18 cellular contexts compared by ENCODE assay signal in the genomic region with DNA sequence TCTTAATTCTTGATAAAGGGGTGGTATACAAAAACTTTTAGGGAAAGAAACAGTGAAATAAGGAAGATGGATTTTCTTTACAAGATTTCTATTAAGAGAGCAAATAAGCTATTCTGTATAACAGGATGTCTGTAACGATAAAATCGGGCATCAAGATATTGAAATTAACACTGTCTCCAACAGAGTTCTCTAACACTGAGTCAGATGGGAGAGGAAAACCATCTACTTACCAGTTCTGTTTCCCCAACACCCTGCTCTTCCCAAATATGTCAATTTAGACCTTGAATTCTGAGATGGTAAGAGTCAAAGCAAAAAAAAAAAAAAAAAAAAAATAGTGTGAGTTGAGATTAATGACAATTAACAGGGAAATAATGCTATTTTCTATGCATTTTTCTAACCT. TPM values are rescaled to one million over a fixed set of nuclear protein-coding genes. Genes with fewer than 3 reads are reported as not detected.
DNase-seq lines count a peak whose midpoint lies in the region; ATAC-seq, FAIRE-seq and TF ChIP-seq lines count a peak whose summit lies in the region.
"Had no signal": no experiment of that assay in that cellular context is flagged by ENCODE, and none has a peak within 500 bp of the region (broad histone marks: within the 10 kb centered on the region; RNA-seq: fewer than 3 reads in every experiment).

No MANE protein-coding gene starts in this region.

- peaks cover 19% of the 10 kb centered on the region for H3K36me3 Mint-ChIP-seq in astrocyte (ENCODE audit: low read depth, unreplicated experiment)
- H3K36me3 Mint-ChIP-seq in activated CD8-positive, alpha-beta T cell treated with anti-CD3 and anti-CD28 coated beads, Interleukin-2, amount 10 ng/mL, durations not matched to agents 7 days and 5 days (ENCODE audit: low read depth) = peaks cover 29% of the 10 kb centered on the region

- peaks cover 6% of the 10 kb centered on the region for H3K79me1 ChIP-seq in mesenchymal stem cell (replicated peaks; ENCODE audit: low read length, poor library complexity, severe bottlenecking)

- H3K4me1 ChIP-seq in astrocyte (ENCODE audit: insufficient read depth, low read length) = peaks cover 10% of the 10 kb centered on the region
- H3K4me1 ChIP-seq in mesenchymal stem cell (ENCODE audit: control insufficient read depth, insufficient read depth, low read depth, low read length) = peaks cover 5% of the 10 kb centered on the region
- peaks cover 3 to 67% (median 62%) of the 10 kb centered on the region in 5 donors for H3K4me1 ChIP-seq in subcutaneous abdominal adipose tissue (ENCODE audit: control insufficient read depth in 5 of 5, insufficient read depth in 5 of 5, low read length in 5 of 5)
- peaks cover 32% of the 10 kb centered on the region for H3K4me1 ChIP-seq in PC-3 (ENCODE audit: insufficient read depth, low read length)

- H3K14ac ChIP-seq in mesenchymal stem cell (ENCODE audit: low read length in 2 of 2) = no peak overlapping the region

- no peak overlapping the region for H2BK120ac ChIP-seq in mesenchymal stem cell (ENCODE audit: low read depth, low read length)

- H2BK5ac ChIP-seq in mesenchymal stem cell (ENCODE audit: low read depth, low read length, poor library complexity, severe bottlenecking) = no peak overlapping the region

- POLR2A ChIA-PET in activated CD8-positive, alpha-beta T cell treated with anti-CD3 and anti-CD28 coated beads, Interleukin-2, amount 10 ng/mL, durations not matched to agents 7 days and 5 days (lab: Charles Lee) = no interaction called here
- POLR2A ChIA-PET in PC-3 (lab: Charles Lee; ENCODE audit: unreplicated experiment) = no interaction called here

- H3K23ac ChIP-seq in mesenchymal stem cell (ENCODE audit: low read length in 2 of 2) = no peak overlapping the region

- H3K27ac ChIP-seq in astrocyte (ENCODE audit: low read depth, low read length) (peak overlapping the region; percentile 23), mesenchymal stem cell (ENCODE audit: low read length, poor library complexity, severe bottlenecking) (no peak overlapping the region), subcutaneous abdominal adipose tissue (ENCODE audit: low read depth, low read length) (peak overlapping the region; percentile 84), PC-3 (ENCODE audit: low read length) (no peak overlapping the region)

- no CpG with 5 or more reads among the region's 2 CpGs for WGBS in mesenchymal stem cell

- H3K4ac ChIP-seq in mesenchymal stem cell (ENCODE audit: low read depth in 1 of 2, low read length in 2 of 2) = no peak overlapping the region

- H2AK5ac ChIP-seq in mesenchymal stem cell (ENCODE audit: low read length, severe bottlenecking) = no peak overlapping the region

- peaks cover 30% of the 10 kb centered on the region for H3K4me1 Mint-ChIP-seq in astrocyte (ENCODE audit: low read depth, unreplicated experiment)
- H3K4me1 Mint-ChIP-seq in activated CD8-positive, alpha-beta T cell treated with anti-CD3 and anti-CD28 coated beads, Interleukin-2, amount 10 ng/mL, durations not matched to agents 7 days and 5 days (ENCODE audit: low read depth) = peaks cover 21% of the 10 kb centered on the region

- H3K4me3 ChIP-seq in astrocyte (ENCODE audit: insufficient read depth, low read depth, low read length) = no peak overlapping the region
- peak overlapping the region in 1 of 2 experiments; percentile 63 for H3K4me3 ChIP-seq in mesenchymal stem cell (ENCODE audit: insufficient read depth in 1 of 2, low read depth in 1 of 2, low read length in 2 of 2)
- no peak overlapping the region for H3K4me3 ChIP-seq in subcutaneous abdominal adipose tissue (ENCODE audit: low read depth in 1 of 5, low read length in 5 of 5)
- H3K4me3 ChIP-seq in PC-3 (ENCODE audit: low read length) = no peak overlapping the region
- H3K4me3 ChIP-seq: body of pancreas, MG63 had no signal

- H4K91ac ChIP-seq in mesenchymal stem cell (ENCODE audit: low read length) = no peak overlapping the region

- H3K36me3 ChIP-seq in astrocyte (ENCODE audit: insufficient read depth, low read length) = no peaks in the 10 kb centered on the region
- peaks cover 4 to 6% of the 10 kb centered on the region in 2 experiments for H3K36me3 ChIP-seq in mesenchymal stem cell (ENCODE audit: control insufficient read depth in 1 of 2, insufficient read depth in 2 of 2, low read depth in 1 of 2, low read length in 2 of 2)
- no peaks in the 10 kb centered on the region for H3K36me3 ChIP-seq in subcutaneous abdominal adipose tissue (ENCODE audit: control insufficient read depth in 5 of 5, insufficient read depth in 5 of 5, low read length in 5 of 5)
- H3K36me3 ChIP-seq in PC-3 (ENCODE audit: low read depth, low read length) = peaks cover 22% of the 10 kb centered on the region

- peaks cover 10% of the 10 kb centered on the region for H3F3A ChIP-seq in PC-3 (ENCODE audit: low read length, unreplicated experiment)

- H3K9me3 ChIP-seq in astrocyte (ENCODE audit: insufficient read depth, low read depth, low read length) (no peaks in the 10 kb centered on the region), mesenchymal stem cell (ENCODE audit: control insufficient read depth, low read length) (no peaks in the 10 kb centered on the region), subcutaneous abdominal adipose tissue (ENCODE audit: control insufficient read depth in 5 of 5, low read length in 5 of 5) (peaks cover 0 to 3% (median 0%) of the 10 kb centered on the region in 5 donors), PC-3 (ENCODE audit: low read length) (no peaks in the 10 kb centered on the region)
- H3K9me3 ChIP-seq: body of pancreas, MG63 had no signal

- ATAC-seq in activated CD8-positive, alpha-beta T cell treated with anti-CD3 and anti-CD28 coated beads, Interleukin-2, amount 10 ng/mL, durations not matched to agents 7 days and 5 days = no peak
- ATAC-seq in PC-3 = no peak
- ATAC-seq: activated naive CD4-positive, alpha-beta T cell treated with anti-CD3 and anti-CD28 coated beads, Interleukin-2, amount 50 U/mL, for 72 hours; activated T-cell treated with anti-CD3 and anti-CD28 coated beads, Interleukin-2, amount 50 U/mL, for 72 hours; body of pancreas had no signal

- DNase-seq in EH (ENCODE audit: low read depth) (peak; percentile 25), astrocyte (ENCODE audit: low read depth) (no peak), mesenchymal stem cell (no peak), NCI-H1105 (lab: John Stamatoyannopoulos, UW) (no peak), PC-3 (no peak), NCI-H2081 (lab: John Stamatoyannopoulos, UW) (no peak)
- DNase-seq in activated CD8-positive, alpha-beta T cell treated with anti-CD3 and anti-CD28 coated beads, Interleukin-2, amount 10 ng/mL, durations not matched to agents 7 days and 5 days = no peak
- DNase-seq: activated CD4-positive, CD25-positive, alpha-beta regulatory T cell; activated T-cell treated with anti-CD3 and anti-CD28 coated beads, Interleukin-2, amount 50 U/mL, for 72 hours; body of pancreas; DND-41; effector CD4-positive, alpha-beta T cell; MG63; NCI-H187; stimulated activated CD4-positive, alpha-beta T cell treated with anti-CD3 and anti-CD28 coated beads, Interleukin-2, amount 100 ng/mL, for 24 hours had no signal

- no TSS peak for BruUV-seq in PC-3 (replicated peaks; lab: Mats Ljungman, UMichigan)

- no peak overlapping the region for H3K4me3 Mint-ChIP-seq in astrocyte (ENCODE audit: unreplicated experiment)
- no peak overlapping the region for H3K4me3 Mint-ChIP-seq in activated CD8-positive, alpha-beta T cell treated with anti-CD3 and anti-CD28 coated beads, Interleukin-2, amount 10 ng/mL, durations not matched to agents 7 days and 5 days
- H3K4me3 Mint-ChIP-seq: activated T-cell treated with anti-CD3 and anti-CD28 coated beads, Interleukin-2, amount 50 U/mL, for 72 hours; T-helper 2 cell treated with Interferon-gamma antibody and Interleukin-4, amounts not matched to agents 5 μg/mL and 100 μg/mL, for 36 hours had no signal

- H3K79me2 ChIP-seq in astrocyte (ENCODE audit: insufficient read depth, low read length) (peaks cover 95% of the 10 kb centered on the region), PC-3 (ENCODE audit: low read length) (peaks cover 98% of the 10 kb centered on the region)

- H3K4me2 ChIP-seq in astrocyte (ENCODE audit: low read length) = peak overlapping the region; percentile 13
- no peak overlapping the region for H3K4me2 ChIP-seq in mesenchymal stem cell (ENCODE audit: low read length, poor library complexity, severe bottlenecking)
- H3K4me2 ChIP-seq in PC-3 (ENCODE audit: low read length) = no peak overlapping the region

- no peaks in the 10 kb centered on the region for H3K9me2 ChIP-seq in PC-3 (replicated peaks; ENCODE audit: low read length)

- H4K8ac ChIP-seq in mesenchymal stem cell (ENCODE audit: low read length) = no peak overlapping the region

- no peak overlapping the region for H2BK15ac ChIP-seq in mesenchymal stem cell (ENCODE audit: low read depth, poor library complexity, severe bottlenecking)

- H2BK12ac ChIP-seq in mesenchymal stem cell (ENCODE audit: low read length in 2 of 2) = no peak overlapping the region

- H4K20me1 ChIP-seq in astrocyte (ENCODE audit: insufficient read depth, low read length) (peaks cover 88% of the 10 kb centered on the region), PC-3 (ENCODE audit: low read length) (peaks cover 22% of the 10 kb centered on the region; the same call in 1 of the 2 replicates)

- intact Hi-C loops in PC-3 (cut with micrococcal nuclease) = loop anchor here (5.0 kb wide), 1 partner anchor 79 kb away; no protein-coding TSS in a partner anchor

- no peak overlapping the region for H2AFZ ChIP-seq in astrocyte (ENCODE audit: low read depth, low read length)
- no peak overlapping the region for H2AFZ ChIP-seq in mesenchymal stem cell (ENCODE audit: low read depth, low read length)
- H2AFZ ChIP-seq in PC-3 (ENCODE audit: low read length) = no peak overlapping the region

- no peak overlapping the region for H3K27ac Mint-ChIP-seq in astrocyte (ENCODE audit: unreplicated experiment)
- H3K27ac Mint-ChIP-seq in activated CD8-positive, alpha-beta T cell treated with anti-CD3 and anti-CD28 coated beads, Interleukin-2, amount 10 ng/mL, durations not matched to agents 7 days and 5 days = no peak overlapping the region
- H3K27ac Mint-ChIP-seq: activated naive CD4-positive, alpha-beta T cell treated with anti-CD3 and anti-CD28 coated beads, Interleukin-2, amount 50 U/mL, for 72 hours; activated T-cell treated with anti-CD3 and anti-CD28 coated beads, Interleukin-2, amount 50 U/mL, for 72 hours; T-helper 2 cell treated with Interferon-gamma antibody and Interleukin-4, amounts not matched to agents 5 μg/mL and 100 μg/mL, for 36 hours had no signal

- CTCF ChIA-PET in activated CD8-positive, alpha-beta T cell treated with anti-CD3 and anti-CD28 coated beads, Interleukin-2, amount 10 ng/mL, durations not matched to agents 7 days and 5 days (lab: Charles Lee) = interaction anchor here (0.7 kb wide), 1 partner anchor 93 kb away, joined by 3 read pairs; no protein-coding TSS in a partner anchor
- CTCF ChIA-PET in PC-3 (lab: Charles Lee) = no interaction called here

- TF ChIP-seq CTCF in astrocyte (IDR thresholded peaks at IDR 0.05; ENCODE audit: insufficient read depth, low read depth, low read length) = no peak
- TF ChIP-seq CTCF in PC-3 (conservative IDR thresholded peaks at IDR 0.05; ENCODE audit: low read depth, low read length) = no peak

- H3K27me3 Mint-ChIP-seq in astrocyte (ENCODE audit: low read depth, unreplicated experiment) = no peaks in the 10 kb centered on the region
- H3K27me3 Mint-ChIP-seq in activated CD8-positive, alpha-beta T cell treated with anti-CD3 and anti-CD28 coated beads, Interleukin-2, amount 10 ng/mL, durations not matched to agents 7 days and 5 days (ENCODE audit: low read depth) = no peaks in the 10 kb centered on the region

- no peak for FAIRE-seq in astrocyte (lab: Jason Lieb, UNC)

- H3K18ac ChIP-seq in mesenchymal stem cell (ENCODE audit: low read depth in 1 of 2, low read length in 2 of 2) = no peak overlapping the region

- H3K9ac ChIP-seq in astrocyte (ENCODE audit: low read length) (no peak overlapping the region), mesenchymal stem cell (ENCODE audit: low read length) (peak overlapping the region; percentile 81), subcutaneous abdominal adipose tissue (ENCODE audit: low read length in 5 of 5) (peak overlapping the region in 1 of 5 donors; percentile 72), PC-3 (ENCODE audit: low read length) (no peak overlapping the region)

- H3K27me3 ChIP-seq in astrocyte (ENCODE audit: insufficient read depth, low read length) = no peaks in the 10 kb centered on the region
- no peaks in the 10 kb centered on the region for H3K27me3 ChIP-seq in mesenchymal stem cell (ENCODE audit: control insufficient read depth in 1 of 2, insufficient read depth in 1 of 2, low read length in 2 of 2)
- H3K27me3 ChIP-seq in subcutaneous abdominal adipose tissue (ENCODE audit: control insufficient read depth in 5 of 5, insufficient read depth in 4 of 5, low read length in 5 of 5) = no peaks in the 10 kb centered on the region
- H3K27me3 ChIP-seq in PC-3 (ENCODE audit: low read length) = no peaks in the 10 kb centered on the region
- H3K27me3 ChIP-seq: body of pancreas, MG63 had no signal

- peaks cover 2% of the 10 kb centered on the region for H3K9me3 Mint-ChIP-seq in astrocyte (ENCODE audit: unreplicated experiment)
- peaks cover 17% of the 10 kb centered on the region for H3K9me3 Mint-ChIP-seq in activated CD8-positive, alpha-beta T cell treated with anti-CD3 and anti-CD28 coated beads, Interleukin-2, amount 10 ng/mL, durations not matched to agents 7 days and 5 days (ENCODE audit: insufficient read depth)

RNA-seq across cellular contexts. Expression of a gene that starts 23.0 kb away (rescaled TPM):
- total RNA-seq in astrocyte (36.9 and 44.7 TPM in 2 replicates), PC-3 (2014; rRNA removed) (30.2 and 32.3 TPM in 2 replicates)
- 11.8 TPM for polyA plus RNA-seq in mesenchymal stem cell (2013, experiment 1 of 2)
- polyA plus RNA-seq in mesenchymal stem cell (2013, experiment 2 of 2) = 12.5 TPM
- 10 to 100 TPM; 10.3 to 10.4 TPM for total RNA-seq in activated CD8-positive, alpha-beta T cell treated with anti-CD3 and anti-CD28 coated beads, Interleukin-2, amount 10 ng/mL, durations not matched to agents 7 days and 5 days

Comparison
In these comparisons a context has a peak if more than half of its experiments do, and no peak if none do; other contexts are left out.
1. H3K27ac ChIP-seq: peak in astrocyte (single experiment) and subcutaneous abdominal adipose tissue (single experiment); none in mesenchymal stem cell (single experiment) and PC-3 (single experiment).